11 cellular contexts compared by ENCODE assay signal in genomic region chr15:35182841-35183479, GRCh38.
A peak's percentile ranks its signal among the peaks of the same experiment; 100 is the strongest.
DNase-seq lines count a peak whose midpoint lies in the region; ATAC-seq and TF ChIP-seq lines count a peak whose summit lies in the region.
"Had no signal": no experiment of that assay in that cellular context is flagged by ENCODE, and none has a peak within 500 bp of the region (broad histone marks: within the 10 kb centered on the region; RNA-seq: fewer than 3 reads in every experiment).

No MANE protein-coding gene starts in this region.

- H3K4me3 ChIP-seq in HUES6 (ENCODE audit: low read depth, low read length): peak overlapping the region; percentile 24; the same call in 1 of the 2 replicates
- H3K4me3 ChIP-seq in iPS DF 6.9 (ENCODE audit: low read length): no peak overlapping the region
- no peak overlapping the region for H3K4me3 ChIP-seq in adrenal gland
- H3K4me3 ChIP-seq: lung, SJSA1 had no signal

- POLR2A ChIA-PET in HEK293T (lab: Yijun Ruan, JAX): no interaction called here

- DNase-seq in HEK293T (ENCODE audit: extremely low spot score): peak; percentile 27
- peak; percentile 50 for DNase-seq in iPS DF 6.9 (ENCODE audit: low read depth, low spot score)
- no peak for DNase-seq in GM19238 (ENCODE audit: insufficient read length, low spot score)
- DNase-seq in adrenal gland: no peak
- no peak for DNase-seq in DMS53 (lab: John Stamatoyannopoulos, UW)
- DNase-seq in NCI-H146 treated with DMSO at 0.1 percent for 48 hours (lab: John Stamatoyannopoulos, UW; ENCODE audit: unreplicated experiment): no peak
- DNase-seq: GF-D8 had no signal

- H3K27me3 ChIP-seq in HUES6 (ENCODE audit: control insufficient read depth, insufficient read depth, low read length) (no peaks in the 10 kb centered on the region; the same call in 1 of the 2 replicates), iPS DF 6.9 (ENCODE audit: control insufficient read depth, insufficient read depth, low read length) (no peaks in the 10 kb centered on the region), adrenal gland (no peaks in the 10 kb centered on the region)
- H3K27me3 ChIP-seq: SJSA1 had no signal

- no peak for TF ChIP-seq POLR2A in adrenal gland (IDR thresholded peaks at IDR 0.05)

- peak; percentile 80 for ATAC-seq in GM18870 (IDR thresholded peaks at IDR 0.05; ENCODE audit: unreplicated experiment)

- WGBS in iPS DF 6.9 (ENCODE audit: insufficient coverage, insufficient read length): no CpG with 5 or more reads among the region's 2 CpGs
- 23 to 64% (median 54%) methylated on average over 2 of the region's 2 CpGs for WGBS in adrenal gland, 4 donors

- peaks cover 50% of the 10 kb centered on the region for H3K4me1 ChIP-seq in HUES6 (ENCODE audit: control insufficient read depth, insufficient read depth, low read length)
- no peaks in the 10 kb centered on the region for H3K4me1 ChIP-seq in iPS DF 6.9 (ENCODE audit: control insufficient read depth, insufficient read depth, low read length)
- H3K4me1 ChIP-seq in adrenal gland (replicated peaks in 1 of 2): peaks cover 5 to 8% of the 10 kb centered on the region in 2 donors

- H3K9me3 ChIP-seq in HUES6 (ENCODE audit: control insufficient read depth, insufficient read depth, low read depth, low read length) (peaks cover under 1% of the 10 kb centered on the region; the same call in 1 of the 2 replicates), iPS DF 6.9 (ENCODE audit: control insufficient read depth, insufficient read depth, low read length) (no peaks in the 10 kb centered on the region), adrenal gland (replicated peaks in 1 of 3) (no peaks in the 10 kb centered on the region)
- H3K9me3 ChIP-seq: SJSA1 had no signal

- CTCF ChIA-PET in HEK293T (lab: Yijun Ruan, JAX): no interaction called here

- H3K27ac ChIP-seq in HUES6 (ENCODE audit: low read depth, low read length) (no peak overlapping the region; the same call in 1 of the 2 replicates), iPS DF 6.9 (ENCODE audit: low read length) (no peak overlapping the region), adrenal gland (no peak overlapping the region)
- H3K27ac ChIP-seq: SJSA1 had no signal

- H3K36me3 ChIP-seq in HUES6 (ENCODE audit: control insufficient read depth, insufficient read depth, low read length) (no peaks in the 10 kb centered on the region), iPS DF 6.9 (ENCODE audit: control insufficient read depth, insufficient read depth, low read length) (no peaks in the 10 kb centered on the region), adrenal gland (replicated peaks in 1 of 2) (no peaks in the 10 kb centered on the region)
- H3K36me3 ChIP-seq: SJSA1 had no signal

- no peak overlapping the region for H3K9ac ChIP-seq in HUES6 (ENCODE audit: low read length)

- TF ChIP-seq CTCF in adrenal gland (IDR thresholded peaks at IDR 0.05): no peak

- intact Hi-C loops in adrenal gland (cut with DNase I): no loop called here

TF ChIP-seq in HEK293T, 16 proteins besides CTCF, POLR2A, EP300 and RAD21:
- TF ChIP-seq ZNF384 (IDR thresholded peaks at IDR 0.05): no peak
- TF ChIP-seq SUZ12 (IDR thresholded peaks at IDR 0.05): no peak
- TF ChIP-seq, protein P1, sequence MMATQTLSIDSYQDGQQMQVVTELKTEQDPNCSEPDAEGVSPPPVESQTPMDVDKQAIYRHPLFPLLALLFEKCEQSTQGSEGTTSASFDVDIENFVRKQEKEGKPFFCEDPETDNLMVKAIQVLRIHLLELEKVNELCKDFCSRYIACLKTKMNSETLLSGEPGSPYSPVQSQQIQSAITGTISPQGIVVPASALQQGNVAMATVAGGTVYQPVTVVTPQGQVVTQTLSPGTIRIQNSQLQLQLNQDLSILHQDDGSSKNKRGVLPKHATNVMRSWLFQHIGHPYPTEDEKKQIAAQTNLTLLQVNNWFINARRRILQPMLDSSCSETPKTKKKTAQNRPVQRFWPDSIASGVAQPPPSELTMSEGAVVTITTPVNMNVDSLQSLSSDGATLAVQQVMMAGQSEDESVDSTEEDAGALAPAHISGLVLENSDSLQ (IDR thresholded peaks at IDR 0.05): no peak
- TF ChIP-seq SP1 (IDR thresholded peaks at IDR 0.05): no peak
- no peak for TF ChIP-seq FOXM1 (IDR thresholded peaks at IDR 0.05; ENCODE audit: borderline replicate concordance)
- no peak for TF ChIP-seq BHLHE40 (IDR thresholded peaks at IDR 0.05; ENCODE audit: borderline replicate concordance)
- TF ChIP-seq FOXA1 (IDR thresholded peaks at IDR 0.05): no peak
- no peak for TF ChIP-seq ARNT (IDR thresholded peaks at IDR 0.05)
- TF ChIP-seq TARDBP (IDR thresholded peaks at IDR 0.05): no peak
- no peak for TF ChIP-seq ELF4 (IDR thresholded peaks at IDR 0.05)
- TF ChIP-seq LEF1 (IDR thresholded peaks at IDR 0.05; ENCODE audit: borderline replicate concordance): no peak
- TF ChIP-seq L3MBTL2 (conservative IDR thresholded peaks at IDR 0.05): no peak
- no peak for TF ChIP-seq CTBP1 (IDR thresholded peaks at IDR 0.05; ENCODE audit: borderline replicate concordance)
- TF ChIP-seq HDGF (IDR thresholded peaks at IDR 0.05; ENCODE audit: borderline replicate concordance): no peak
- TF ChIP-seq FOXK2 (IDR thresholded peaks at IDR 0.05): no peak
- TF ChIP-seq NFRKB (IDR thresholded peaks at IDR 0.05): no peak

Comparison
In these comparisons a context has a peak if more than half of its experiments do, and no peak if none do; other contexts are left out.
1. DNase-seq: peak in HEK293T (single experiment) and iPS DF 6.9 (single experiment); none in GM19238 (single experiment), adrenal gland (0 of 7), DMS53 (single experiment) and NCI-H146 treated with DMSO at 0.1 percent for 48 hours (single experiment).